Comparison of ENCODE assay signal across 31 cellular contexts in the genomic region with DNA sequence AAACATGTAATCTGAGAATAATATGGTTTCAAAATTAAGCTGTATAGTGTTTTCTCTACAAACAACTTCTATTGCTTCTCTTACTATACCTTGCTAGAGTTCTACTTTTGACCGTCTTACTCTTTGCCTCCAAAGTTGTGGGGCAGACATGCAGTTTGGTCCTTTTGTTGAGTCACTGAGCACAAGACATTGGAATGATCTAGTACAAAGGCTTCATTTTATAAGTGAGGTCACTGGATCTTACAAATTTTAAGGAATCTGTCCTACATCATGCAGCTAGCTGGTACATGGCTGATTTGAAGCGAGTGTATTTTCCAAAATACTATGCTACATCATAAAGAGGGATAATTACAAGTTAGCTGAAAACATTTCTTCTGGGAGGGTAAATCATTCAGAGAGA. TPM values are rescaled to one million over a fixed set of nuclear protein-coding genes. Genes with fewer than 3 reads are reported as not detected.
"Had no signal": no experiment of that assay in that cellular context is flagged by ENCODE, and none has a peak within 500 bp of the region (broad histone marks: within the 10 kb centered on the region; RNA-seq: fewer than 3 reads in every experiment).

No MANE protein-coding gene starts in this region.

- H3K4me3 Mint-ChIP-seq: naive thymus-derived CD8-positive, alpha-beta T cell; nephron progenitor cell; stimulated activated memory B cell treated with anti-CD40 and anti-IgM and Interleukin-4, amounts not matched to agents 10 μg/mL and 1 μg/mL and 100 μg/mL, for 72 hours had no signal

- H3K9me3 ChIP-seq: heart right ventricle, left ventricle myocardium inferior, lower lobe of right lung, ovary, psoas muscle, spleen, thoracic aorta, transverse colon, upper lobe of right lung, uterus had no signal

- H3K9me3 Mint-ChIP-seq: stimulated activated memory B cell treated with anti-CD40 and anti-IgM and Interleukin-4, amounts not matched to agents 10 μg/mL and 1 μg/mL and 100 μg/mL, for 72 hours had no signal

- H3K4me1 ChIP-seq: foreskin keratinocyte, lower lobe of right lung, psoas muscle, sigmoid colon, spleen, transverse colon, upper lobe of right lung, uterus had no signal

- H3K27me3 ChIP-seq: dorsolateral prefrontal cortex, foreskin keratinocyte, heart right ventricle, ovary, sigmoid colon, spleen, transverse colon, upper lobe of right lung, uterus had no signal

- H3K27ac Mint-ChIP-seq: naive thymus-derived CD8-positive, alpha-beta T cell; nephron progenitor cell; stimulated activated memory B cell treated with anti-CD40 and anti-IgM and Interleukin-4, amounts not matched to agents 10 μg/mL and 1 μg/mL and 100 μg/mL, for 72 hours had no signal

- H3K36me3 ChIP-seq: heart right ventricle, left ventricle myocardium inferior, lower lobe of right lung, ovary, sigmoid colon, spleen, thoracic aorta, transverse colon, upper lobe of right lung, uterus had no signal

- H3K4me3 ChIP-seq: dorsolateral prefrontal cortex, heart right ventricle, left ventricle myocardium inferior, lower lobe of right lung, ovary, psoas muscle, sigmoid colon, skin epidermis, spleen, thoracic aorta, transverse colon, upper lobe of right lung, uterus had no signal

- H3K36me3 Mint-ChIP-seq: stimulated activated memory B cell treated with anti-CD40 and anti-IgM and Interleukin-4, amounts not matched to agents 10 μg/mL and 1 μg/mL and 100 μg/mL, for 72 hours had no signal

- H3K4me1 Mint-ChIP-seq: naive thymus-derived CD8-positive, alpha-beta T cell; nephron progenitor cell; stimulated activated memory B cell treated with anti-CD40 and anti-IgM and Interleukin-4, amounts not matched to agents 10 μg/mL and 1 μg/mL and 100 μg/mL, for 72 hours had no signal

- H3K27ac ChIP-seq: dorsolateral prefrontal cortex, foreskin keratinocyte, heart right ventricle, left ventricle myocardium inferior, lower lobe of right lung, ovary, psoas muscle, sigmoid colon, skin epidermis, spleen, thoracic aorta, transverse colon, upper lobe of right lung, uterus had no signal

- DNase-seq: dorsolateral prefrontal cortex; effector CD4-positive, alpha-beta T cell; foreskin keratinocyte; glutamatergic neuron; heart right ventricle; hippocampal formation; left cardiac atrium; left ventricle myocardium inferior; lower lobe of right lung; naive thymus-derived CD8-positive, alpha-beta T cell; nephron progenitor cell; nucleus accumbens; ovary; posterior cingulate gyrus; psoas muscle; right cardiac atrium; sigmoid colon; spleen; stimulated activated CD4-positive, alpha-beta T cell treated with anti-CD3 and anti-CD28 coated beads, Interleukin-4, amount 100 ng/mL, for 4 hours; stimulated activated naive CD8-positive, alpha-beta T cell treated with anti-CD3 and anti-CD28 coated beads, Interleukin-15, Interleukin-2, amounts not matched to agents 100 U/mL and 50 U/mL, for 24 hours; transverse colon; upper lobe of right lung; uterus had no signal

- ATAC-seq: foreskin keratinocyte; heart right ventricle; left cardiac atrium; lower lobe of right lung; naive thymus-derived CD8-positive, alpha-beta T cell; psoas muscle; right cardiac atrium; stimulated activated memory B cell treated with anti-CD40 and anti-IgM and Interleukin-4, amounts not matched to agents 10 μg/mL and 1 μg/mL and 100 μg/mL, for 72 hours; stimulated activated naive CD8-positive, alpha-beta T cell treated with anti-CD3 and anti-CD28 coated beads, Interleukin-15, Interleukin-2, amounts not matched to agents 100 U/mL and 50 U/mL, for 24 hours; upper lobe of right lung had no signal

RNA-seq across cellular contexts. Expression of a gene that starts 28.8 kb away (rescaled TPM):
- total RNA-seq: foreskin keratinocyte; heart right ventricle; kidney epithelial cell; left cardiac atrium; left ventricle myocardium inferior; lower lobe of right lung; mesenteric fat pad; myocyte; naive thymus-derived CD8-positive, alpha-beta T cell; ovary; psoas muscle; renal cortical epithelial cell; right cardiac atrium; sigmoid colon; spleen; thoracic aorta; transverse colon; upper lobe of right lung; uterus had no signal
- polyA plus RNA-seq: esophagus; foreskin keratinocyte; heart right ventricle; naive thymus-derived CD8-positive, alpha-beta T cell; ovary; psoas muscle; right cardiac atrium; sigmoid colon; spleen had no signal

RNA-seq across cellular contexts. Expression of a gene that starts 36.3 kb away (rescaled TPM):
- total RNA-seq: dorsolateral prefrontal cortex; foreskin keratinocyte; heart right ventricle; kidney epithelial cell; left cardiac atrium; left ventricle myocardium inferior; lower lobe of right lung; mesenteric fat pad; myocyte; naive thymus-derived CD8-positive, alpha-beta T cell; ovary; psoas muscle; renal cortical epithelial cell; right cardiac atrium; sigmoid colon; spleen; thoracic aorta; transverse colon; upper lobe of right lung; uterus had no signal
- polyA plus RNA-seq: esophagus; foreskin keratinocyte; heart right ventricle; naive thymus-derived CD8-positive, alpha-beta T cell; ovary; psoas muscle; right cardiac atrium; sigmoid colon; spleen had no signal
